Comparison of ENCODE assay signal across 13 cellular contexts in genomic region chr7:130888468-130888867, GRCh38.
A peak's percentile ranks its signal among the peaks of the same experiment; 100 is the strongest.
DNase-seq lines count a peak whose midpoint lies in the region; ATAC-seq, FAIRE-seq and TF ChIP-seq lines count a peak whose summit lies in the region.
"Had no signal": no experiment of that assay in that cellular context is flagged by ENCODE, and none has a peak within 500 bp of the region (broad histone marks: within the 10 kb centered on the region; RNA-seq: fewer than 3 reads in every experiment).

No MANE protein-coding gene starts in this region.

- no peak for FAIRE-seq in K562 (lab: Jason Lieb, UNC)

- TF ChIP-seq RAD21 in K562 (CRISPR knock-in tag; conservative IDR thresholded peaks at IDR 0.05 in 1 of 2, IDR thresholded peaks at IDR 0.05 in 1 of 2) = no peak

- no peaks in the 10 kb centered on the region; the same call in 2 of the 3 replicates for H3K36me3 ChIP-seq in K562 (ENCODE audit: control insufficient read depth, insufficient read depth, low read length)
- H3K36me3 ChIP-seq in ovary = no peaks in the 10 kb centered on the region

- H3K9me3 ChIP-seq in AG04450 (ENCODE audit: control insufficient read depth, insufficient read depth, low read length) (no peaks in the 10 kb centered on the region), K562 (replicated peaks; ENCODE audit: control insufficient read depth, insufficient read depth, low read depth, low read length) (no peaks in the 10 kb centered on the region), ovary (no peaks in the 10 kb centered on the region)

- no peaks in the 10 kb centered on the region for H3K79me2 ChIP-seq in K562 (ENCODE audit: control insufficient read depth, insufficient read depth, low read length)

- no TSS peak for BruUV-seq in K562 (replicated peaks; lab: Mats Ljungman, UMichigan)

- TF ChIP-seq EP300 in K562 (IDR thresholded peaks at IDR 0.05; ENCODE audit: low read length) (no peak), ovary (IDR thresholded peaks at IDR 0.05) (no peak)

- 0 out of 2 replicates have a peak, but pooled peaks cover 4% of the 10 kb centered on the region for H4K20me1 ChIP-seq in K562 (replicated peaks; ENCODE audit: control insufficient read depth, insufficient read depth, low read length)

- peak overlapping the region; percentile 93 for H3K27ac ChIP-seq in AG04450 (ENCODE audit: low read depth, low read length)
- no peak overlapping the region for H3K27ac ChIP-seq in K562 (ENCODE audit: extremely low read depth, low read depth, low read length)
- H3K27ac ChIP-seq in ovary = peak overlapping the region; percentile 7 to 20

- H3K4me2 ChIP-seq in K562 (ENCODE audit: insufficient read depth, low read length) = no peak overlapping the region

- H2AFZ ChIP-seq in K562 (ENCODE audit: low read depth, low read length) = no peak overlapping the region

- TF ChIP-seq CTCF in AG04450 (IDR thresholded peaks at IDR 0.05; ENCODE audit: low read depth, low read length) = no peak
- no peak for TF ChIP-seq CTCF in K562 (IDR thresholded peaks at IDR 0.05 in 2 of 3, conservative IDR thresholded peaks at IDR 0.05 in 1 of 3; ENCODE audit: insufficient read depth in 2 of 3, low read depth in 1 of 3, low read length in 3 of 3)
- TF ChIP-seq CTCF in ovary (IDR thresholded peaks at IDR 0.05) = no peak

- no peak for ATAC-seq in K562
- ATAC-seq in HG02870 (IDR thresholded peaks at IDR 0.05; ENCODE audit: unreplicated experiment) = no peak
- no peak for ATAC-seq in HG02642 (IDR thresholded peaks at IDR 0.05; ENCODE audit: poor library complexity, unreplicated experiment)

- POLR2A ChIA-PET in AG04450 (lab: Yijun Ruan, JAX) = interaction anchor here (0.5 to 1.3 kb wide), 3 partner anchors 9 to 168 kb away, joined by 3 to 13 read pairs (median 3); no protein-coding TSS in a partner anchor
- POLR2A ChIA-PET in K562 (lab: Yijun Ruan, JAX) = interaction anchor here (0.6 to 1.1 kb wide), 2 partner anchors 13 to 765 kb away, joined by 3 to 4 read pairs; no protein-coding TSS in a partner anchor

- no peaks in the 10 kb centered on the region for H3K9me1 ChIP-seq in K562 (ENCODE audit: control insufficient read depth, insufficient read depth, low read length)

- in situ Hi-C loops in K562 (cut with MboI) = loop anchor here (10.0 kb wide), 2 partner anchors 626 to 766 kb away; no protein-coding TSS in a partner anchor

- no peak overlapping the region for H3K9ac ChIP-seq in K562 (ENCODE audit: insufficient read depth in 1 of 2, low read depth in 2 of 2, low read length in 2 of 2)

- H3K27me3 ChIP-seq in AG04450 (ENCODE audit: control insufficient read depth, insufficient read depth, low read length) = no peaks in the 10 kb centered on the region
- no peaks in the 10 kb centered on the region for H3K27me3 ChIP-seq in K562 (ENCODE audit: control insufficient read depth in 2 of 2, insufficient read depth in 2 of 2, low read length in 2 of 2)
- H3K27me3 ChIP-seq in ovary = no peaks in the 10 kb centered on the region

- CTCF ChIA-PET in AG04450 (lab: Charles Lee) (interaction anchor here (0.6 to 1.5 kb wide), 4 partner anchors 8 to 180 kb away, joined by 3 to 9 read pairs (median 4); no protein-coding TSS in a partner anchor), K562 (lab: Yijun Ruan, JAX; ENCODE audit: low intra/inter-chr PET ratio) (interaction anchor here (0.6 kb wide), 1 partner anchor 766 kb away, joined by 3 read pairs; no protein-coding TSS in a partner anchor)

- H3K4me3 ChIP-seq in AG04450 (ENCODE audit: low read depth, low read length) = peak overlapping the region; percentile 22; the same call in 1 of the 2 replicates
- no peak overlapping the region for H3K4me3 ChIP-seq in K562
- H3K4me3 ChIP-seq in ovary = no peak overlapping the region
- H3K4me3 ChIP-seq: skin epidermis had no signal

- intact Hi-C loops in K562 (cut with micrococcal nuclease) (no loop called here), ovary (cut with DNase I) (no loop called here)

- WGBS in K562 (ENCODE audit: insufficient coverage, low coverage, missing lambda C conversion rate) = 65% methylated on average over 5 of the region's 5 CpGs
- WGBS in ovary, 3 donors = 80 to 91% (median 83%) methylated on average over 5 of the region's 5 CpGs

- TF ChIP-seq POLR2A in K562 (conservative IDR thresholded peaks at IDR 0.05) (no peak), ovary (IDR thresholded peaks at IDR 0.05) (no peak)

- peaks cover 0 to 6% of the 10 kb centered on the region in 2 experiments; a peak in 2 of 5 replicates for H3K4me1 ChIP-seq in K562 (replicated peaks in 1 of 2; ENCODE audit: control insufficient read depth in 2 of 2, insufficient read depth in 2 of 2, low read length in 2 of 2)
- H3K4me1 ChIP-seq in ovary (ENCODE audit: insufficient read depth) = peaks cover 9% of the 10 kb centered on the region

- no peak for DNase-seq in AG04450 (ENCODE audit: low read depth, low spot score)
- peak; percentile 30 for DNase-seq in Daoy (ENCODE audit: low read depth)
- no peak for DNase-seq in K562 (ENCODE audit: extremely low read depth in 1 of 4, low spot score in 3 of 4)
- no peak for DNase-seq in ovary
- no peak for DNase-seq in NCI-H82 treated with DMSO at 0.1 percent for 48 hours (lab: John Stamatoyannopoulos, UW; ENCODE audit: unreplicated experiment)
- no peak for DNase-seq in stimulated activated CD4-positive, alpha-beta T cell treated with anti-CD3 and anti-CD28 coated beads, Interleukin-12 subunit alpha, Interleukin-12 subunit beta, amount 100 ng/mL, for 4 hours
- DNase-seq: activated CD4-positive, alpha-beta T cell treated with anti-CD3 and anti-CD28 coated beads for 1 hour; NCI-H1417; NCI-H526 treated with DMSO at 0.1 percent for 48 hours; SIG-M5 had no signal

TF ChIP-seq in K562, 482 proteins besides CTCF, POLR2A, EP300 and RAD21:
- TF ChIP-seq FOXP1 (CRISPR knock-in tag; IDR thresholded peaks at IDR 0.05) (0 out of 2 replicates have a peak, but pooled peaks have one; percentile 22), MNT (conservative IDR thresholded peaks at IDR 0.05) (no peak), TBP (optimal IDR thresholded peaks at IDR 0.05; ENCODE audit: low read depth, low read length) (no peak), TEAD4 (IDR thresholded peaks at IDR 0.05; ENCODE audit: low read length) (no peak), TEAD4 (CRISPR knock-in tag; IDR thresholded peaks at IDR 0.05; ENCODE audit: borderline replicate concordance) (peak; percentile 62; the same call in 1 of the 2 replicates), TCF3 (CRISPR knock-in tag; IDR thresholded peaks at IDR 0.05) (no peak), ZNF274 (IDR thresholded peaks at IDR 0.05; ENCODE audit: borderline replicate concordance, low read depth, low read length) (no peak), ZFP30 (CRISPR knock-in tag; IDR thresholded peaks at IDR 0.05; ENCODE audit: borderline replicate concordance) (no peak), CREB3L1 (IDR thresholded peaks at IDR 0.05; ENCODE audit: borderline replicate concordance, low read depth) (no peak), PHF20 (IDR thresholded peaks at IDR 0.05; ENCODE audit: partially characterized antibody) (no peak), NFE2L1 (tag; IDR thresholded peaks at IDR 0.05; ENCODE audit: borderline replicate concordance, low read depth) (no peak), ZNF140 (CRISPR knock-in tag; IDR thresholded peaks at IDR 0.05) (no peak), RBM17 (IDR thresholded peaks at IDR 0.05; ENCODE audit: borderline replicate concordance, low read depth, low read length) (no peak)
- TF ChIP-seq, protein P1, sequence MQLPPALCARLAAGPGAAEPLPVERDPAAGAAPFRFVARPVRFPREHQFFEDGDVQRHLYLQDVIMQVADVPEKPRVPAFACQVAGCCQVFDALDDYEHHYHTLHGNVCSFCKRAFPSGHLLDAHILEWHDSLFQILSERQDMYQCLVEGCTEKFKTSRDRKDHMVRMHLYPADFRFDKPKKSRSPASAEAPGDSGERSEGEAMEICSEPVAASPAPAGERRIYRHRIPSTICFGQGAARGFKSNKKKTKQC (CRISPR knock-in tag; IDR thresholded peaks at IDR 0.05) = no peak
